In genomic region chr13:82459575-82459974, GRCh38 we compare ENCODE assay signal across 2 cellular contexts.
DNase-seq lines count a peak whose midpoint lies in the region.
"Not testable (repeated sequence)": the region's sequence is repeated elsewhere in the genome, so short reads cannot be mapped to it uniquely, and the experiment has no call there.

No MANE protein-coding gene starts in this region.

- not testable (repeated sequence) for H3K4me3 ChIP-seq in SJCRH30

- H3K4me1 ChIP-seq in SJCRH30, result peaks cover 28% of the 10 kb centered on the region

- not testable (repeated sequence) for H3K9me3 ChIP-seq in SJCRH30 (replicated peaks)

- DNase-seq in SJCRH30, result peak; percentile 94 to 96
- DNase-seq in myocyte (ENCODE audit: low read depth), result peak; percentile 37

- not testable (repeated sequence) for H3K27me3 ChIP-seq in SJCRH30

- H3K36me3 ChIP-seq in SJCRH30, result not testable (repeated sequence)

- H3K27ac ChIP-seq in SJCRH30, result peak overlapping the region; percentile 98
